ENCODE assay signal across 8 cellular contexts in genomic region chr7:151341357-151342101, GRCh38. TPM values are rescaled to one million over a fixed set of nuclear protein-coding genes. Genes with fewer than 3 reads are reported as not detected.
DNase-seq lines count a peak whose midpoint lies in the region; TF ChIP-seq lines count a peak whose summit lies in the region.

Gene NUB1, plus strand, starts transcription at chr7:151341812. Its CDS starts 3,538 bp downstream, at chr7:151345350.

- peaks cover 13 to 23% of the 10 kb centered on the region in 2 donors for H3K4me1 ChIP-seq in adrenal gland (replicated peaks in 1 of 2)
- H3K4me1 ChIP-seq in tibial nerve: peaks cover 0 to 49% (median 14%) of the 10 kb centered on the region in 4 donors

- no peaks in the 10 kb centered on the region for H3K36me3 Mint-ChIP-seq in HFFc6 (ENCODE audit: low read depth)

- H3K9me3 ChIP-seq in adrenal gland (replicated peaks in 1 of 3) (no peaks in the 10 kb centered on the region), tibial nerve (peaks cover 0 to 8% (median 0%) of the 10 kb centered on the region in 4 donors)

- peaks cover 24% of the 10 kb centered on the region for H3K4me1 Mint-ChIP-seq in HFFc6 (ENCODE audit: low read depth)

- DNase-seq in GM04504 (ENCODE audit: low read depth) (peak; percentile 66), HFFc6 (peak; percentile 79), NCI-H1105 (lab: John Stamatoyannopoulos, UW) (peak; percentile 79), adrenal gland (peak; percentile 88 to 96 (median 94)), cardiac septum (ENCODE audit: low spot score) (peak; percentile 98), pons (ENCODE audit: low spot score) (peak; percentile 78), tibial nerve (ENCODE audit: low spot score in 2 of 2) (peak; percentile 89 to 91)

- 3 to 9% (median 3%) methylated on average over 18 to 72 of the region's 72 CpGs for WGBS in adrenal gland, 4 donors
- WGBS in tibial nerve, 2 donors: 2 to 4% methylated on average over 33 to 66 of the region's 72 CpGs

- H3K27ac ChIP-seq in adrenal gland (peak within 1 kb of the TSS; percentile 71 to 85 (median 75)), tibial nerve (peak within 1 kb of the TSS; percentile 62 to 91 (median 88))

- H3K27me3 ChIP-seq in adrenal gland: no peaks in the 10 kb centered on the region
- no peaks in the 10 kb centered on the region for H3K27me3 ChIP-seq in tibial nerve

- TF ChIP-seq CTCF in HFFc6 (IDR thresholded peaks at IDR 0.05) (peak; percentile 4; the same call in 1 of the 2 replicates), adrenal gland (IDR thresholded peaks at IDR 0.05) (peak in 2 of 6 experiments; percentile 0 to 6), tibial nerve (IDR thresholded peaks at IDR 0.05) (peak in 2 of 5 experiments; percentile 31 to 36)

- no peaks in the 10 kb centered on the region; the same call in 1 of the 2 replicates for H3K27me3 Mint-ChIP-seq in HFFc6 (ENCODE audit: insufficient read depth)

- peak in 1 of 2 donors; percentile 87 for TF ChIP-seq EP300 in tibial nerve (IDR thresholded peaks at IDR 0.05)

- peak; percentile 59 to 88 for TF ChIP-seq POLR2A in adrenal gland (IDR thresholded peaks at IDR 0.05)
- peak; percentile 50 to 79 for TF ChIP-seq POLR2A in tibial nerve (IDR thresholded peaks at IDR 0.05)

- peak within 1 kb of the TSS; percentile 71 to 98 (median 94) for H3K4me3 ChIP-seq in adrenal gland
- peak within 1 kb of the TSS; percentile 49 to 85 (median 76) for H3K4me3 ChIP-seq in tibial nerve

- peak within 1 kb of the TSS; percentile 49 for H3K27ac Mint-ChIP-seq in HFFc6

- H3K9me3 Mint-ChIP-seq in HFFc6: peaks cover 4% of the 10 kb centered on the region; the same call in 1 of the 2 replicates

- intact Hi-C loops in T-helper 1 cell treated with Interleukin-12 subunit alpha and Interleukin-12 subunit beta and Interleukin-4 antibody, amounts not matched to agents 30 ng/mL and 1 ng/mL, for 36 hours (cut with micrococcal nuclease): loop anchor here (1.0 to 5.0 kb wide), 8 partner anchors 9 to 1759 kb away; partner anchors contain the start of genes ABCB8, ABCF2, ACTR3C and CHPF2
- intact Hi-C loops in adrenal gland (cut with DNase I): no loop called here
- intact Hi-C loops in cardiac septum (cut with DNase I): no loop called here

- H3K4me3 Mint-ChIP-seq in HFFc6: peak within 1 kb of the TSS; percentile 88

- H3K36me3 ChIP-seq in adrenal gland (replicated peaks in 1 of 2) (peaks cover 0 to 13% of the 10 kb centered on the region in 2 donors), tibial nerve (peaks cover 0 to 19% (median 0%) of the 10 kb centered on the region in 3 donors)

RNA-seq across cellular contexts. Expression of gene NUB1, which starts in this region (rescaled TPM):
- 10 to 100 TPM; 30.6 to 37.8 (median 34.8) TPM for total RNA-seq in HFFc6 (2021; fragmentation: NEBNext Ultra II Directional; extraction: Animal tissue kit (Norgen Biotek cat#: 25700))
- 65.0 and 66.5 TPM in 2 replicates for total RNA-seq in T-helper 1 cell treated with Interleukin-12 subunit alpha and Interleukin-12 subunit beta and Interleukin-4 antibody, amounts not matched to agents 30 ng/mL and 1 ng/mL, for 36 hours
- total RNA-seq in adrenal gland (10 to 100 TPM; 33.3 to 68.7 (median 48.6) TPM), cardiac septum (32.6 TPM), tibial nerve (10 to 100 TPM; 40.8 to 66.3 (median 60.1) TPM)
- 100 to 1,000 TPM in 1 of 3 donors, 10 to 100 TPM in 2; 22.5 to 127 (median 38.0) TPM for polyA plus RNA-seq in adrenal gland

Comparison
In these comparisons a context has a peak if more than half of its experiments do, and no peak if none do; other contexts are left out.
1. Peak in every context shown above with its lines: DNase-seq, H3K4me3 ChIP-seq and H3K27ac ChIP-seq.